Comparison of ENCODE assay signal across 8 cellular contexts in the genomic region with DNA sequence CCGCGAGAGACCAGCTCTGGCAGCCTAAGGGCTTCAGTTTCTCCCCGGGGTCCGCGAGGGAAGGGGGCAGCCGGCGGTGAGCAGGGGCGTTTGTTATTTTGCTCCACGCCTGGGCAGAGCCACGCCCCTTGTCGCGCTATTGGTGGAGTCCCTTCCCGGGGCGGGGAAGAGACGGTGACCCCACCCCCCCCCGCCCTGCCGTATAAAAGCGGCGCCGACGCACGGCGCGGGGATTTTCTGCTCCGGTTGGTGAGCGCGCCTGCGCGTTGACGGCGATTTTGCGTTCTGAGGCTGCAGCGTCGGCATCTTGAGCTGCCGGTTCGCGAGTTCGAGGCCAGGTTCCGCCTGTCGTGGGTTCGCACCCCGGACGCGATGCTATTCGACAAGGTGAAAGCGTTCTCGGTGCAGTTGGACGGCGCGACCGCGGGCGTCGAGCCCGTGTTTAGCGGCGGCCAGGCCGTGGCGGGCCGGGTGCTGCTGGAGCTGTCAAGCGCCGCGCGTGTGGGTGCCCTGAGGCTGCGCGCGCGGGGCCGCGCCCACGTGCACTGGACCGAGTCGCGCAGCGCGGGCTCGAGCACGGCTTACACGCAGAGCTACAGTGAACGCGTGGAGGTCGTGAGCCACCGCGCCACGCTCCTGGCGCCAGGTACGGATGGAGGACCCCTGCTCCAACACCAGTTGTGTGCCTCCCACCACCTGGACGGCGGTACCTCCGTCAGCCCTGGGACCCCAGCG. TPM values are rescaled to one million over a fixed set of nuclear protein-coding genes. Genes with fewer than 3 reads are reported as not detected.
DNase-seq lines count a peak whose midpoint lies in the region; ATAC-seq and TF ChIP-seq lines count a peak whose summit lies in the region.

A gene (plus strand): TSS at position 232 of the 735 bp plus-strand sequence. CDS start 141 bp downstream, at position 373.

- TF ChIP-seq POLR2A in Peyer's patch (IDR thresholded peaks at IDR 0.05): peak; percentile 14 to 36

- H3K9me3 Mint-ChIP-seq in natural killer cell treated with Interleukin-12 subunit alpha and Interleukin-12 subunit beta and Interleukin-15 and Interleukin-18, amount 100 ng/mL, for 72 hours: no peaks in the 10 kb centered on the region
- H3K9me3 Mint-ChIP-seq in stimulated activated naive B cell treated with anti-CD40 and anti-IgM and Interleukin-4, amounts not matched to agents 10 μg/mL and 1 μg/mL and 100 μg/mL, for 72 hours: no peaks in the 10 kb centered on the region

- peaks cover 0 to 30% (median 9%) of the 10 kb centered on the region in 4 donors for H3K4me1 ChIP-seq in Peyer's patch

- H3K36me3 ChIP-seq in Peyer's patch: peaks cover 0 to 45% (median 0%) of the 10 kb centered on the region in 3 donors

- no peaks in the 10 kb centered on the region for H3K27me3 ChIP-seq in Peyer's patch

- DNase-seq in GM13976 (ENCODE audit: low spot score) (peak; percentile 98), HPDE6-E6E7 (ENCODE audit: extremely low spot score) (peak; percentile 92), Peyer's patch (peak; percentile 94 to 98 (median 97)), fibroblast of the aortic adventitia (ENCODE audit: low read depth) (peak; percentile 88), KG1 (lab: John Stamatoyannopoulos, UW) (no peak)
- peak; percentile 95 for DNase-seq in activated effector memory CD4-positive, alpha-beta T cell treated with anti-CD3 and anti-CD28 coated beads, Interleukin-2, amount 50 U/mL, for 16 hours
- peak; percentile 91 for DNase-seq in natural killer cell treated with Interleukin-12 subunit alpha and Interleukin-12 subunit beta and Interleukin-15 and Interleukin-18, amount 100 ng/mL, for 72 hours (ENCODE audit: low spot score)
- DNase-seq in stimulated activated naive B cell treated with anti-CD40 and anti-IgM and Interleukin-4, amounts not matched to agents 10 μg/mL and 1 μg/mL and 100 μg/mL, for 72 hours: peak; percentile 80

- peak within 1 kb of the TSS; percentile 96 for H3K4me3 Mint-ChIP-seq in natural killer cell treated with Interleukin-12 subunit alpha and Interleukin-12 subunit beta and Interleukin-15 and Interleukin-18, amount 100 ng/mL, for 72 hours
- H3K4me3 Mint-ChIP-seq in stimulated activated naive B cell treated with anti-CD40 and anti-IgM and Interleukin-4, amounts not matched to agents 10 μg/mL and 1 μg/mL and 100 μg/mL, for 72 hours: peak within 1 kb of the TSS; percentile 89 to 94

- peaks cover 19 to 20% of the 10 kb centered on the region in 2 donors for H3K4me1 Mint-ChIP-seq in natural killer cell treated with Interleukin-12 subunit alpha and Interleukin-12 subunit beta and Interleukin-15 and Interleukin-18, amount 100 ng/mL, for 72 hours (ENCODE audit: low read depth in 2 of 2)
- peaks cover 19 to 38% of the 10 kb centered on the region in 2 donors for H3K4me1 Mint-ChIP-seq in stimulated activated naive B cell treated with anti-CD40 and anti-IgM and Interleukin-4, amounts not matched to agents 10 μg/mL and 1 μg/mL and 100 μg/mL, for 72 hours

- peak; percentile 89 to 94 for ATAC-seq in natural killer cell treated with Interleukin-12 subunit alpha and Interleukin-12 subunit beta and Interleukin-15 and Interleukin-18, amount 100 ng/mL, for 72 hours
- peak; percentile 77 to 85 for ATAC-seq in stimulated activated naive B cell treated with anti-CD40 and anti-IgM and Interleukin-4, amounts not matched to agents 10 μg/mL and 1 μg/mL and 100 μg/mL, for 72 hours (replicated peaks)

- H3K4me3 ChIP-seq in Peyer's patch (peak within 1 kb of the TSS; percentile 52 to 68 (median 64)), fibroblast of the aortic adventitia (ENCODE audit: low read depth, low read length) (peak within 1 kb of the TSS; percentile 63)

- H3K36me3 Mint-ChIP-seq in natural killer cell treated with Interleukin-12 subunit alpha and Interleukin-12 subunit beta and Interleukin-15 and Interleukin-18, amount 100 ng/mL, for 72 hours: peaks cover 2% of the 10 kb centered on the region
- peaks cover 29 to 32% of the 10 kb centered on the region in 2 donors for H3K36me3 Mint-ChIP-seq in stimulated activated naive B cell treated with anti-CD40 and anti-IgM and Interleukin-4, amounts not matched to agents 10 μg/mL and 1 μg/mL and 100 μg/mL, for 72 hours

- H3K9me3 ChIP-seq in Peyer's patch: no peaks in the 10 kb centered on the region

- H3K27ac ChIP-seq in Peyer's patch: peak within 1 kb of the TSS; percentile 64 to 88 (median 82)

- in situ Hi-C loops in GM13976 (cut with MboI; ENCODE audit: low sequenced_read_pairs, unreplicated experiment): no loop called here

- no peaks in the 10 kb centered on the region for H3K27me3 Mint-ChIP-seq in natural killer cell treated with Interleukin-12 subunit alpha and Interleukin-12 subunit beta and Interleukin-15 and Interleukin-18, amount 100 ng/mL, for 72 hours
- H3K27me3 Mint-ChIP-seq in stimulated activated naive B cell treated with anti-CD40 and anti-IgM and Interleukin-4, amounts not matched to agents 10 μg/mL and 1 μg/mL and 100 μg/mL, for 72 hours: no peaks in the 10 kb centered on the region

- no peak for TF ChIP-seq CTCF in GM13976 (IDR thresholded peaks at IDR 0.05; ENCODE audit: borderline replicate concordance, control extremely low read depth, extremely low read depth, insufficient read depth, missing control alignments)
- TF ChIP-seq CTCF in Peyer's patch (IDR thresholded peaks at IDR 0.05): no peak
- TF ChIP-seq CTCF in fibroblast of the aortic adventitia (IDR thresholded peaks at IDR 0.05; ENCODE audit: insufficient read depth, low read length): no peak

- peak within 1 kb of the TSS; percentile 80 to 91 for H3K27ac Mint-ChIP-seq in natural killer cell treated with Interleukin-12 subunit alpha and Interleukin-12 subunit beta and Interleukin-15 and Interleukin-18, amount 100 ng/mL, for 72 hours
- H3K27ac Mint-ChIP-seq in stimulated activated naive B cell treated with anti-CD40 and anti-IgM and Interleukin-4, amounts not matched to agents 10 μg/mL and 1 μg/mL and 100 μg/mL, for 72 hours: peak within 1 kb of the TSS; percentile 96

RNA-seq across cellular contexts. Expression of the gene that starts here (rescaled TPM):
- 10 to 100 TPM; 26.8 to 94.9 (median 29.4) TPM for total RNA-seq in Peyer's patch
- total RNA-seq in fibroblast of the aortic adventitia (ENCODE audit: low replicate concordance): 4.2 and 8.0 TPM in 2 replicates
- total RNA-seq in natural killer cell treated with Interleukin-12 subunit alpha and Interleukin-12 subunit beta and Interleukin-15 and Interleukin-18, amount 100 ng/mL, for 72 hours: 10 to 100 TPM; 34.0 to 34.8 TPM
